6 cellular contexts compared by ENCODE assay signal in the genomic region with DNA sequence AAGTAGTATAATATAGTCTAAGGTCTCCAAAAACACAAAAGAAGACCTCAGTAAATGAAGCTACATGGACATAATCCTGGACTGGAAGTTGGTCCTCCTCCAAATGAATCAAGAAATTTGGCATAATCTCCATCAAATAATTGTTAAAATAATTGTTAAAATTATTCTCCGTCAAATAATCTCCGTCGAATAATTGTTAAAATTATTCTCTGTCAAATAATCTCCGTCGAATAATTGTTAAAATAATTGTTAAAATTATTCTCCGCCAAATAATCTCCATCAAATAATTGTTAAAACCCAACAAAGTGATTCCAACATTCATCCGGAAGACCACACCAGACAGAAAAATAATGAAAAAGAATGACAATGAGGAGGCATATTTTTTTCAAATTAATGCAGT.
"Had no signal": no experiment of that assay in that cellular context is flagged by ENCODE, and none has a peak within 500 bp of the region (broad histone marks: within the 10 kb centered on the region; RNA-seq: fewer than 3 reads in every experiment).

No MANE protein-coding gene starts in this region.

- ATAC-seq: HepG2, K562 had no signal

- H3K27ac ChIP-seq: HL-60 had no signal

- H3K9me3 Mint-ChIP-seq: IgD-negative memory B cell had no signal

- H3K4me3 Mint-ChIP-seq: IgD-negative memory B cell had no signal

- H3K27ac Mint-ChIP-seq: IgD-negative memory B cell had no signal

- H3K4me1 Mint-ChIP-seq: IgD-negative memory B cell had no signal

- FAIRE-seq: HepG2, HTR-8/SVneo, K562 had no signal

- H3K4me3 ChIP-seq: K562 had no signal

- H3K36me3 Mint-ChIP-seq: IgD-negative memory B cell had no signal

- DNase-seq: IMR-90 had no signal
